In the genomic region with DNA sequence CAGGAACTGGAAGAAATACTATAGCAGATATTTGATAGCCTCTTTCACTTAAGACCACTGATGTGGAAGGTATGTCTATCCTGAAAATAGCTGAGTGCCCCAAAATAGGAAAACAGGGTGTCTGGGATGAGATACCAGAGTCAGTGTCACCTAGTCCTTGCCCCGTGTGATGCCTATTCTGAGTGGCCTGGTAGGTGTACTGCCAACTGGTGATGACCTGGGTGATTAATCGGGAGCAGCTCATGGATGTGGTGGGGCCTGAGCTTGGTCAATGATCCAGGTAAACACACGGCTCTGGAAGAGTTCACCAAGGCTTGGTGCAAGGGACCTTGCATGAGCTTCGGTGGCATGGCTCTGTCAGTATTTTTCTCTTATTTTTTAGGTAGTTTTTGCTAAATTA, we compare ENCODE assay signal across 26 cellular contexts.
DNase-seq lines count a peak whose midpoint lies in the region; ATAC-seq and TF ChIP-seq lines count a peak whose summit lies in the region.
"Had no signal": no experiment of that assay in that cellular context is flagged by ENCODE, and none has a peak within 500 bp of the region (broad histone marks: within the 10 kb centered on the region; RNA-seq: fewer than 3 reads in every experiment).

No MANE protein-coding gene starts in this region.

- H3K36me3 Mint-ChIP-seq in Caco-2 (ENCODE audit: insufficient read depth, unreplicated experiment), result peaks cover 17% of the 10 kb centered on the region
- H3K36me3 Mint-ChIP-seq: brain; CD8-positive, alpha-beta T cell; naive thymus-derived CD4-positive, alpha-beta T cell; stimulated activated naive B cell treated with anti-CD40 and anti-IgM and Interleukin-4, amounts not matched to agents 10 μg/mL and 1 μg/mL and 100 μg/mL, for 72 hours had no signal

- H3K4me1 ChIP-seq in Caco-2 (peaks cover 26% of the 10 kb centered on the region), RWPE2 (ENCODE audit: insufficient read depth, poor library complexity, severe bottlenecking) (peaks cover 37% of the 10 kb centered on the region), right atrium auricular region (peaks cover 0 to 31% of the 10 kb centered on the region in 2 donors), trophoblast cell (ENCODE audit: control insufficient read depth in 1 of 2, insufficient read depth in 2 of 2, low read length in 2 of 2) (peaks cover 21 to 23% of the 10 kb centered on the region in 2 experiments)

- H3K36me3 ChIP-seq in Caco-2 (ENCODE audit: control insufficient read depth, insufficient read depth, low read length), result no peaks in the 10 kb centered on the region
- peaks cover 16% of the 10 kb centered on the region for H3K36me3 ChIP-seq in RWPE2 (ENCODE audit: low read depth)
- peaks cover 14% of the 10 kb centered on the region for H3K36me3 ChIP-seq in right atrium auricular region
- peaks cover 0 to 1% of the 10 kb centered on the region in 2 experiments for H3K36me3 ChIP-seq in trophoblast cell (ENCODE audit: control insufficient read depth in 1 of 2, insufficient read depth in 2 of 2, low read length in 2 of 2)
- H3K36me3 ChIP-seq: gastrocnemius medialis had no signal

- H2AK5ac ChIP-seq in trophoblast cell (ENCODE audit: low read length), result peak overlapping the region; percentile 97

- H3K27me3 Mint-ChIP-seq in Caco-2 (ENCODE audit: insufficient read depth, unreplicated experiment), result no peaks in the 10 kb centered on the region
- H3K27me3 Mint-ChIP-seq: activated CD4-positive, alpha-beta T cell treated with anti-CD3 and anti-CD28 coated beads for 36 hours; activated CD8-positive, alpha-beta T cell treated with anti-CD3 and anti-CD28 coated beads for 36 hours; activated T-helper 17 cell treated with anti-CD3 and anti-CD28 coated beads, Interleukin-2, amount 50 U/mL, for 72 hours; B cell; brain; naive thymus-derived CD4-positive, alpha-beta T cell; stimulated activated naive B cell treated with anti-CD40 and anti-IgM and Interleukin-4, amounts not matched to agents 10 μg/mL and 1 μg/mL and 100 μg/mL, for 72 hours had no signal

- no peak overlapping the region for H3K4me3 ChIP-seq in Caco-2 (ENCODE audit: low read depth, low read length)
- H3K4me3 ChIP-seq in RWPE2 (ENCODE audit: severe bottlenecking), result no peak overlapping the region
- H3K4me3 ChIP-seq in right atrium auricular region, result no peak overlapping the region
- H3K4me3 ChIP-seq in trophoblast cell (ENCODE audit: low read depth, low read length), result no peak overlapping the region
- H3K4me3 ChIP-seq: gastrocnemius medialis, PC-9 had no signal

- intact Hi-C loops in Caco-2 (cut with micrococcal nuclease; ENCODE audit: unreplicated experiment), result no loop called here

- peak overlapping the region; percentile 50 for H2BK5ac ChIP-seq in trophoblast cell (ENCODE audit: low read depth, low read length, poor library complexity)

- peak overlapping the region; percentile 96 for H4K91ac ChIP-seq in trophoblast cell (ENCODE audit: low read depth, low read length)

- peaks cover 36% of the 10 kb centered on the region for H3K4me1 Mint-ChIP-seq in Caco-2 (ENCODE audit: low read depth, unreplicated experiment)
- H3K4me1 Mint-ChIP-seq: activated CD4-positive, alpha-beta T cell treated with anti-CD3 and anti-CD28 coated beads for 36 hours; activated T-helper 17 cell treated with anti-CD3 and anti-CD28 coated beads, Interleukin-2, amount 50 U/mL, for 72 hours; naive thymus-derived CD4-positive, alpha-beta T cell; stimulated activated naive B cell treated with anti-CD40 and anti-IgM and Interleukin-4, amounts not matched to agents 10 μg/mL and 1 μg/mL and 100 μg/mL, for 72 hours had no signal

- peaks cover 17% of the 10 kb centered on the region for H3K79me1 ChIP-seq in trophoblast cell (ENCODE audit: low read length)

- H2AFZ ChIP-seq in trophoblast cell (ENCODE audit: insufficient read depth, low read length, poor library complexity), result peak overlapping the region; percentile 50
- H2AFZ ChIP-seq: PC-9 had no signal

- peak overlapping the region; percentile 76 for H3K14ac ChIP-seq in trophoblast cell (ENCODE audit: low read length)

- no CpG with 5 or more reads among the region's 4 CpGs for WGBS in trophoblast cell (ENCODE audit: extremely low coverage, insufficient coverage, insufficient read length)

- peak overlapping the region; percentile 56 for H3K27ac Mint-ChIP-seq in Caco-2 (ENCODE audit: unreplicated experiment)
- H3K27ac Mint-ChIP-seq: activated CD4-positive, alpha-beta T cell treated with anti-CD3 and anti-CD28 coated beads for 36 hours; activated CD8-positive, alpha-beta T cell treated with anti-CD3 and anti-CD28 coated beads for 36 hours; activated T-helper 17 cell treated with anti-CD3 and anti-CD28 coated beads, Interleukin-2, amount 50 U/mL, for 72 hours; B cell; CD8-positive, alpha-beta T cell; naive thymus-derived CD4-positive, alpha-beta T cell; stimulated activated naive B cell treated with anti-CD40 and anti-IgM and Interleukin-4, amounts not matched to agents 10 μg/mL and 1 μg/mL and 100 μg/mL, for 72 hours had no signal

- no peaks in the 10 kb centered on the region for H3K27me3 ChIP-seq in Caco-2 (replicated peaks; ENCODE audit: control insufficient read depth, insufficient read depth, low read length)
- no peaks in the 10 kb centered on the region for H3K27me3 ChIP-seq in RWPE2 (ENCODE audit: insufficient read depth, poor library complexity, severe bottlenecking)
- H3K27me3 ChIP-seq in right atrium auricular region, result no peaks in the 10 kb centered on the region
- no peaks in the 10 kb centered on the region for H3K27me3 ChIP-seq in trophoblast cell (ENCODE audit: insufficient read depth, low read length)
- H3K27me3 ChIP-seq: gastrocnemius medialis had no signal

- peak overlapping the region; percentile 65 for H3K27ac ChIP-seq in RWPE2 (ENCODE audit: poor library complexity, severe bottlenecking)
- H3K27ac ChIP-seq in right atrium auricular region, result peak overlapping the region; percentile 48 to 70
- H3K27ac ChIP-seq in trophoblast cell (ENCODE audit: low read depth, low read length), result peak overlapping the region; percentile 52
- H3K27ac ChIP-seq in caudate nucleus (ENCODE audit: low read depth, low read length), result no peak overlapping the region
- H3K27ac ChIP-seq: gastrocnemius medialis had no signal

- no peak overlapping the region for H3K9ac ChIP-seq in trophoblast cell (ENCODE audit: low read length)

- H3K4me2 ChIP-seq in trophoblast cell (ENCODE audit: low read length), result no peak overlapping the region

- CTCF ChIA-PET in Caco-2 (lab: Charles Lee), result no interaction called here

- POLR2A ChIA-PET in Caco-2 (lab: Charles Lee), result no interaction called here

- no peak overlapping the region for H3K23ac ChIP-seq in trophoblast cell (ENCODE audit: low read length)

- H3K4ac ChIP-seq in trophoblast cell (ENCODE audit: low read depth, low read length), result peak overlapping the region; percentile 49

- peaks cover 7% of the 10 kb centered on the region for H3K79me2 ChIP-seq in trophoblast cell (ENCODE audit: control insufficient read depth, insufficient read depth, low read length, poor library complexity)

- peak overlapping the region; percentile 64 for H2BK120ac ChIP-seq in trophoblast cell (ENCODE audit: insufficient read depth, low read length, poor library complexity)

- no peaks in the 10 kb centered on the region for H3K9me3 Mint-ChIP-seq in Caco-2 (ENCODE audit: unreplicated experiment)
- H3K9me3 Mint-ChIP-seq: activated CD8-positive, alpha-beta T cell treated with anti-CD3 and anti-CD28 coated beads for 36 hours; activated T-helper 17 cell treated with anti-CD3 and anti-CD28 coated beads, Interleukin-2, amount 50 U/mL, for 72 hours; brain; CD8-positive, alpha-beta T cell; naive thymus-derived CD4-positive, alpha-beta T cell; stimulated activated naive B cell treated with anti-CD40 and anti-IgM and Interleukin-4, amounts not matched to agents 10 μg/mL and 1 μg/mL and 100 μg/mL, for 72 hours had no signal

- peak overlapping the region; percentile 48 for H4K8ac ChIP-seq in trophoblast cell (ENCODE audit: low read depth, low read length)

- DNase-seq in Caco-2, result no peak
- no peak for DNase-seq in RWPE2 (ENCODE audit: low spot score)
- no peak for DNase-seq in right atrium auricular region (ENCODE audit: low spot score)
- DNase-seq in trophoblast cell, result no peak
- no peak for DNase-seq in hepatic stellate cell (ENCODE audit: low spot score)
- no peak for DNase-seq in caudate nucleus (lab: John Stamatoyannopoulos, UW)
- no peak for DNase-seq in Ammon's horn (ENCODE audit: low spot score)
- DNase-seq: activated CD4-positive, alpha-beta T cell treated with anti-CD3 and anti-CD28 coated beads for 36 hours; activated CD8-positive, alpha-beta memory T cell treated with anti-CD3 and anti-CD28 coated beads, Interleukin-2, amount 50 U/mL, for 48 hours; activated CD8-positive, alpha-beta T cell treated with anti-CD3 and anti-CD28 coated beads for 36 hours; activated naive CD4-positive, alpha-beta T cell treated with anti-CD3 and anti-CD28 coated beads, Interleukin-2, amount 50 U/mL, for 16 hours; CD8-positive, alpha-beta T cell; gastrocnemius medialis; MM.1S; naive thymus-derived CD4-positive, alpha-beta T cell; NCI-H1417 treated with DMSO at 0.1 percent for 48 hours; NCI-H2029 treated with DMSO at 0.1 percent for 48 hours; NCI-H226; PC-9; SIG-M5; stimulated activated CD4-positive, alpha-beta T cell treated with anti-CD3 and anti-CD28 coated beads, Interleukin-15, amount 100 ng/mL, for 24 hours; stimulated activated naive B cell treated with anti-CD40 and anti-IgM and Interleukin-4, amounts not matched to agents 10 μg/mL and 1 μg/mL and 100 μg/mL, for 72 hours; SW 1271 had no signal

- ATAC-seq in RWPE2 (ENCODE audit: low read depth), result no peak
- ATAC-seq: activated CD4-positive, alpha-beta T cell treated with anti-CD3 and anti-CD28 coated beads for 36 hours; activated CD8-positive, alpha-beta T cell treated with anti-CD3 and anti-CD28 coated beads for 36 hours; activated T-helper 17 cell treated with anti-CD3 and anti-CD28 coated beads, Interleukin-2, amount 50 U/mL, for 72 hours; CD8-positive, alpha-beta T cell; gastrocnemius medialis; naive thymus-derived CD4-positive, alpha-beta T cell; stimulated activated naive B cell treated with anti-CD40 and anti-IgM and Interleukin-4, amounts not matched to agents 10 μg/mL and 1 μg/mL and 100 μg/mL, for 72 hours had no signal

- BruUV-seq in Caco-2 (replicated peaks; lab: Mats Ljungman, UMichigan), result no TSS peak

- H3K18ac ChIP-seq in trophoblast cell (ENCODE audit: low read length), result peak overlapping the region; percentile 76

- no peak overlapping the region for H3K4me3 Mint-ChIP-seq in Caco-2 (ENCODE audit: unreplicated experiment)
- H3K4me3 Mint-ChIP-seq: activated CD4-positive, alpha-beta T cell treated with anti-CD3 and anti-CD28 coated beads for 36 hours; activated CD8-positive, alpha-beta T cell treated with anti-CD3 and anti-CD28 coated beads for 36 hours; activated T-helper 17 cell treated with anti-CD3 and anti-CD28 coated beads, Interleukin-2, amount 50 U/mL, for 72 hours; B cell; CD8-positive, alpha-beta T cell; naive thymus-derived CD4-positive, alpha-beta T cell; stimulated activated naive B cell treated with anti-CD40 and anti-IgM and Interleukin-4, amounts not matched to agents 10 μg/mL and 1 μg/mL and 100 μg/mL, for 72 hours had no signal

- H4K12ac ChIP-seq in trophoblast cell (ENCODE audit: low read depth, low read length), result no peak overlapping the region

- no peak for TF ChIP-seq CTCF in Caco-2 (IDR thresholded peaks at IDR 0.05; ENCODE audit: insufficient read depth in 1 of 2, low read depth in 1 of 2, low read length in 1 of 2, severe bottlenecking in 1 of 2, unreplicated experiment in 1 of 2)
- TF ChIP-seq CTCF in RWPE2 (IDR thresholded peaks at IDR 0.05; ENCODE audit: poor library complexity, severe bottlenecking), result no peak
- TF ChIP-seq CTCF in right atrium auricular region (IDR thresholded peaks at IDR 0.05), result no peak

- peak overlapping the region; percentile 59 for H2BK12ac ChIP-seq in trophoblast cell (ENCODE audit: low read length)

- H3K9me3 ChIP-seq in Caco-2 (no peaks in the 10 kb centered on the region), RWPE2 (ENCODE audit: severe bottlenecking) (no peaks in the 10 kb centered on the region), right atrium auricular region (no peaks in the 10 kb centered on the region), trophoblast cell (ENCODE audit: insufficient read depth, low read depth, low read length) (no peaks in the 10 kb centered on the region)
- H3K9me3 ChIP-seq: gastrocnemius medialis had no signal
